Comparison of ENCODE assay signal across 1 cellular context in the genomic region with DNA sequence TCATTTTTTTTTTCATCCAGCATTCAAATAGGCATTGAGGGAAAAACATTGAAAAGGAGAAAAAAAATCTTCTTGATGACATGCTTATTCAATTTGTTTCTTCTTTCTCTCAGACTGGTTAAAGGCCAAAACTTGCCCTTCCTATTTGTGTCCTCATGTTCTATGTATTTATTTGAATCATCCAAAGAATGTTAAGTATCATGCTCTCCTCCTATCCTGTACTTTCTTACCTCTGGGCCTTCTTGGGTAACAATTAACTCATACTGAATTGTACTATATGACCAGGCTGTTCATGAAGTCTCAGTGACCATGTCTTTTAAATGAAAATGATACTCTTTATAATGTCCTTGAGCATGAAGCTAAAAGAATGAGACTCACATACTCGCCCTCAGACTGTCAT.
TF ChIP-seq lines count a peak whose summit lies in the region.

No MANE protein-coding gene starts in this region.

TF ChIP-seq in H1, 55 proteins besides CTCF, POLR2A, EP300 and RAD21:
- TF ChIP-seq, protein P1, sequence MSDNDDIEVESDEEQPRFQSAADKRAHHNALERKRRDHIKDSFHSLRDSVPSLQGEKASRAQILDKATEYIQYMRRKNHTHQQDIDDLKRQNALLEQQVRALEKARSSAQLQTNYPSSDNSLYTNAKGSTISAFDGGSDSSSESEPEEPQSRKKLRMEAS (IDR thresholded peaks at IDR 0.05) = no peak
- no peak for TF ChIP-seq TEAD4 (IDR thresholded peaks at IDR 0.05; ENCODE audit: low read depth, low read length)
- no peak for TF ChIP-seq SAP30 (IDR thresholded peaks at IDR 0.05; ENCODE audit: insufficient read depth, insufficient replicate concordance, low read length)
- TF ChIP-seq SIRT6 (IDR thresholded peaks at IDR 0.05; ENCODE audit: low read length) = no peak
- TF ChIP-seq PHF8 (conservative IDR thresholded peaks at IDR 0.05; ENCODE audit: low read depth, low read length) = no peak
- TF ChIP-seq BCL11A (IDR thresholded peaks at IDR 0.05; ENCODE audit: low read depth in 2 of 2, low read length in 2 of 2) = no peak
- no peak for TF ChIP-seq POLR2AphosphoS5 (IDR thresholded peaks at IDR 0.05; ENCODE audit: low read depth, low read length)
- TF ChIP-seq GTF2F1 (IDR thresholded peaks at IDR 0.05; ENCODE audit: borderline replicate concordance, low read depth, low read length) = no peak
- TF ChIP-seq, protein P2, sequence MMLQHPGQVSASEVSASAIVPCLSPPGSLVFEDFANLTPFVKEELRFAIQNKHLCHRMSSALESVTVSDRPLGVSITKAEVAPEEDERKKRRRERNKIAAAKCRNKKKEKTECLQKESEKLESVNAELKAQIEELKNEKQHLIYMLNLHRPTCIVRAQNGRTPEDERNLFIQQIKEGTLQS (IDR thresholded peaks at IDR 0.05; ENCODE audit: insufficient read depth, low read depth, low read length) = no peak
- TF ChIP-seq NRF1 (IDR thresholded peaks at IDR 0.05; ENCODE audit: low read depth, low read length) = no peak
- TF ChIP-seq RXRA (IDR thresholded peaks at IDR 0.05; ENCODE audit: insufficient read depth, low read depth, low read length) = no peak
- no peak for TF ChIP-seq JUND (IDR thresholded peaks at IDR 0.05; ENCODE audit: low read length)
- no peak for TF ChIP-seq TBP (IDR thresholded peaks at IDR 0.05; ENCODE audit: low read depth, low read length)
- TF ChIP-seq RBBP5 (IDR thresholded peaks at IDR 0.05; ENCODE audit: borderline replicate concordance, low read depth, low read length) = no peak
- TF ChIP-seq, protein P3, sequence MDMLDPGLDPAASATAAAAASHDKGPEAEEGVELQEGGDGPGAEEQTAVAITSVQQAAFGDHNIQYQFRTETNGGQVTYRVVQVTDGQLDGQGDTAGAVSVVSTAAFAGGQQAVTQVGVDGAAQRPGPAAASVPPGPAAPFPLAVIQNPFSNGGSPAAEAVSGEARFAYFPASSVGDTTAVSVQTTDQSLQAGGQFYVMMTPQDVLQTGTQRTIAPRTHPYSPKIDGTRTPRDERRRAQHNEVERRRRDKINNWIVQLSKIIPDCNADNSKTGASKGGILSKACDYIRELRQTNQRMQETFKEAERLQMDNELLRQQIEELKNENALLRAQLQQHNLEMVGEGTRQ (IDR thresholded peaks at IDR 0.05; ENCODE audit: low read length) = no peak
- TF ChIP-seq, protein P4, sequence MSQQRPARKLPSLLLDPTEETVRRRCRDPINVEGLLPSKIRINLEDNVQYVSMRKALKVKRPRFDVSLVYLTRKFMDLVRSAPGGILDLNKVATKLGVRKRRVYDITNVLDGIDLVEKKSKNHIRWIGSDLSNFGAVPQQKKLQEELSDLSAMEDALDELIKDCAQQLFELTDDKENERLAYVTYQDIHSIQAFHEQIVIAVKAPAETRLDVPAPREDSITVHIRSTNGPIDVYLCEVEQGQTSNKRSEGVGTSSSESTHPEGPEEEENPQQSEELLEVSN (IDR thresholded peaks at IDR 0.05) = no peak
- no peak for TF ChIP-seq SIX5 (IDR thresholded peaks at IDR 0.05; ENCODE audit: low read depth, low read length)
- TF ChIP-seq CBX5 (IDR thresholded peaks at IDR 0.05; ENCODE audit: low read depth, low read length) = no peak
TF ChIP-seq in H1: peak in this region for 0.
